8 cellular contexts compared by ENCODE assay signal in the genomic region with DNA sequence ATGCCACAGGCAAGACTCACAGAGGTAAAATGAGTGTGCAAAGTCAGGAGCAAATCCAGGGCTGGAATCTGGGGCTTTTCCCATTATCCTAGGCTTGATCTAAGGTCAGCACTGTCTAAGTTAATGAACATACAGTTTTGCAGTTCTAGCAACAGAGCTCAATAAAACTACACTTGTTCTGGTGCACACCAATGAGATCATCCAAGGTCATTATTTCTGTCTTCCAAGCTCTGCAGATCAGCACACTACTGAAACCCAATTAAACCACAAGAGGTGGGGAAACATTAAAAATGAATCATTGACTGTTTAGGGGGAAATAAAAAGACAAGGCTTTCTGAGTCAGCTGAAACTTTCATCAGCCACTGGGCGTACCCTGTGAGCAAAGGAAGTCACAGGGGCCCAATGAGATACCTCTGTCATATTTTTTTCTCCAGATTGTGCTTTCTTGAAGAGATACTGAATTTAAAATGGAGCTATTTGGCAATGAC.
DNase-seq lines count a peak whose midpoint lies in the region; ATAC-seq, FAIRE-seq and TF ChIP-seq lines count a peak whose summit lies in the region.

No MANE protein-coding gene starts in this region.

- intact Hi-C loops in HepG2 (cut with micrococcal nuclease; ENCODE audit: unreplicated experiment) (no loop called here), transverse colon (cut with DNase I; ENCODE audit: low total_unique reads) (no loop called here)

- H3K36me3 ChIP-seq in liver (ENCODE audit: control insufficient read depth in 4 of 4, insufficient read depth in 3 of 4, low read depth in 1 of 4, low read length in 3 of 4) (no peaks in the 10 kb centered on the region), HepG2 (replicated peaks in 1 of 2; ENCODE audit: control insufficient read depth in 1 of 2, insufficient read depth in 2 of 2, low read length in 2 of 2) (no peaks in the 10 kb centered on the region), transverse colon (no peaks in the 10 kb centered on the region)

- DNase-seq in HepG2 (ENCODE audit: low spot score), result no peak
- DNase-seq in RCC 7860 (ENCODE audit: low spot score), result peak; percentile 99
- DNase-seq in foreskin melanocyte, result peak; percentile 46
- peak; percentile 35 for DNase-seq in transverse colon
- DNase-seq in NCI-H526 (lab: John Stamatoyannopoulos, UW), result no peak
- DNase-seq in NCI-H2171 treated with DMSO at 0.1 percent for 48 hours (lab: John Stamatoyannopoulos, UW), result no peak

- no peak overlapping the region for H3K4me3 ChIP-seq in liver (ENCODE audit: low read depth in 1 of 3, low read length in 3 of 3)
- H3K4me3 ChIP-seq in HepG2 (replicated peaks in 1 of 3; ENCODE audit: insufficient read depth in 1 of 3, low read depth in 2 of 3, low read length in 3 of 3), result no peak overlapping the region
- H3K4me3 ChIP-seq in transverse colon, result no peak overlapping the region

- no peak overlapping the region for H3K4me2 ChIP-seq in HepG2 (ENCODE audit: low read depth, low read length)

- FAIRE-seq in HepG2 (lab: Jason Lieb, UNC) (no peak), RCC 7860 (lab: Jason Lieb, UNC) (peak; percentile 99)

- POLR2A ChIA-PET in HepG2 (lab: Yijun Ruan, JAX), result no interaction called here

- no peak overlapping the region for H3K9ac ChIP-seq in liver (ENCODE audit: low read depth in 1 of 2, low read length in 2 of 2)
- no peak overlapping the region for H3K9ac ChIP-seq in HepG2 (ENCODE audit: insufficient read depth, low read depth, low read length)

- TF ChIP-seq EP300 in HepG2 (IDR thresholded peaks at IDR 0.05; ENCODE audit: low read depth in 2 of 2, low read length in 2 of 2), result no peak
- TF ChIP-seq EP300 in HepG2 (CRISPR knock-in tag; IDR thresholded peaks at IDR 0.05; ENCODE audit: borderline replicate concordance), result no peak
- no peak for TF ChIP-seq EP300 in transverse colon (IDR thresholded peaks at IDR 0.05; ENCODE audit: low read depth)

- H3K79me2 ChIP-seq in HepG2 (ENCODE audit: insufficient read depth, low read length), result no peaks in the 10 kb centered on the region

- H3K27ac ChIP-seq in liver (ENCODE audit: low read depth in 1 of 2, low read length in 2 of 2), result no peak overlapping the region
- H3K27ac ChIP-seq in HepG2 (ENCODE audit: extremely low read length, insufficient read depth, low read length), result no peak overlapping the region
- H3K27ac ChIP-seq in transverse colon, result peak overlapping the region; percentile 70 to 82 (median 74)

- no peak for ATAC-seq in HepG2
- ATAC-seq in HG02938 (IDR thresholded peaks at IDR 0.05; ENCODE audit: unreplicated experiment), result peak; percentile 43

- WGBS in liver, result 76% methylated on average over 1 of the region's 1 CpG
- whole genome bisulfite sequencing in HepG2 (ENCODE audit: low lambda C conversion rate), result 15% methylated on average over 1 of the region's 1 CpG
- 0 to 32% methylated on average over 1 of the region's 1 CpG for WGBS in transverse colon (ENCODE audit: low coverage in 1 of 2), 2 donors

- in situ Hi-C loops in HepG2 (cut with HindIII; ENCODE audit: extremely low pct_ligation_motif_present, low pct_unique_long_range_greater_than_20kb), result no loop called here
- in situ Hi-C loops in transverse colon (cut with MboI; ENCODE audit: low pct_ligation_motif_present in 1 of 4, low pct_unique_long_range_greater_than_20kb in 1 of 4, low sequenced_read_pairs in 3 of 4), result no loop called here

- H2AFZ ChIP-seq in HepG2 (ENCODE audit: low read length), result no peak overlapping the region

- H3K9me3 ChIP-seq in liver (ENCODE audit: control insufficient read depth in 4 of 4, low read length in 3 of 4) (peaks cover 0 to 3% (median 0%) of the 10 kb centered on the region in 4 donors), HepG2 (ENCODE audit: low read length) (no peaks in the 10 kb centered on the region), transverse colon (no peaks in the 10 kb centered on the region)

- H3K4me1 ChIP-seq in liver (ENCODE audit: control insufficient read depth in 4 of 4, insufficient read depth in 4 of 4, low read length in 3 of 4), result peaks cover 0 to 8% (median 4%) of the 10 kb centered on the region in 4 donors
- H3K4me1 ChIP-seq in HepG2 (ENCODE audit: insufficient read depth, low read length), result no peaks in the 10 kb centered on the region
- peaks cover 32 to 57% (median 52%) of the 10 kb centered on the region in 4 donors for H3K4me1 ChIP-seq in transverse colon

- TF ChIP-seq CTCF in liver (IDR thresholded peaks at IDR 0.05; ENCODE audit: low read depth, low read length, missing input control) (no peak), HepG2 (CRISPR knock-in tag; IDR thresholded peaks at IDR 0.05) (no peak), transverse colon (IDR thresholded peaks at IDR 0.05) (no peak)

- no peaks in the 10 kb centered on the region for H4K20me1 ChIP-seq in HepG2 (ENCODE audit: insufficient read depth, low read length)

- BruUV-seq in HepG2 (replicated peaks; lab: Mats Ljungman, UMichigan), result no TSS peak

- no peak for TF ChIP-seq POLR2A in HepG2 (IDR thresholded peaks at IDR 0.05; ENCODE audit: insufficient read depth in 1 of 2, low read depth in 2 of 2, low read length in 2 of 2)
- TF ChIP-seq POLR2A in transverse colon (IDR thresholded peaks at IDR 0.05), result no peak

- TF ChIP-seq RAD21 in liver (IDR thresholded peaks at IDR 0.05) (no peak), HepG2 (CRISPR knock-in tag; IDR thresholded peaks at IDR 0.05) (no peak)

- H3K27me3 ChIP-seq in liver (ENCODE audit: control insufficient read depth in 4 of 4, insufficient read depth in 4 of 4, low read length in 3 of 4) (no peaks in the 10 kb centered on the region), HepG2 (ENCODE audit: control insufficient read depth in 1 of 2, insufficient read depth in 2 of 2, low read length in 2 of 2) (no peaks in the 10 kb centered on the region), transverse colon (no peaks in the 10 kb centered on the region)

- CTCF ChIA-PET in HepG2 (lab: Yijun Ruan, JAX; ENCODE audit: low intra/inter-chr PET ratio, low total read pairs), result no interaction called here

TF ChIP-seq in liver, 16 proteins besides CTCF, POLR2A, EP300 and RAD21 (continues in another document):
- TF ChIP-seq, protein P1, sequence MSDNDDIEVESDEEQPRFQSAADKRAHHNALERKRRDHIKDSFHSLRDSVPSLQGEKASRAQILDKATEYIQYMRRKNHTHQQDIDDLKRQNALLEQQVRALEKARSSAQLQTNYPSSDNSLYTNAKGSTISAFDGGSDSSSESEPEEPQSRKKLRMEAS (IDR thresholded peaks at IDR 0.05), result no peak
- TF ChIP-seq, protein P2, sequence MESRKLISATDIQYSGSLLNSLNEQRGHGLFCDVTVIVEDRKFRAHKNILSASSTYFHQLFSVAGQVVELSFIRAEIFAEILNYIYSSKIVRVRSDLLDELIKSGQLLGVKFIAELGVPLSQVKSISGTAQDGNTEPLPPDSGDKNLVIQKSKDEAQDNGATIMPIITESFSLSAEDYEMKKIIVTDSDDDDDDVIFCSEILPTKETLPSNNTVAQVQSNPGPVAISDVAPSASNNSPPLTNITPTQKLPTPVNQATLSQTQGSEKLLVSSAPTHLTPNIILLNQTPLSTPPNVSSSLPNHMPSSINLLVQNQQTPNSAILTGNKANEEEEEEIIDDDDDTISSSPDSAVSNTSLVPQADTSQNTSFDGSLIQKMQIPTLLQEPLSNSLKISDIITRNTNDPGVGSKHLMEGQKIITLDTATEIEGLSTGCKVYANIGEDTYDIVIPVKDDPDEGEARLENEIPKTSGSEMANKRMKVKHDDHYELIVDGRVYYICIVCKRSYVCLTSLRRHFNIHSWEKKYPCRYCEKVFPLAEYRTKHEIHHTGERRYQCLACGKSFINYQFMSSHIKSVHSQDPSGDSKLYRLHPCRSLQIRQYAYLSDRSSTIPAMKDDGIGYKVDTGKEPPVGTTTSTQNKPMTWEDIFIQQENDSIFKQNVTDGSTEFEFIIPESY (IDR thresholded peaks at IDR 0.05), result no peak

TF ChIP-seq in HepG2, 621 proteins besides CTCF, POLR2A, EP300 and RAD21:
- TF ChIP-seq, protein P3, sequence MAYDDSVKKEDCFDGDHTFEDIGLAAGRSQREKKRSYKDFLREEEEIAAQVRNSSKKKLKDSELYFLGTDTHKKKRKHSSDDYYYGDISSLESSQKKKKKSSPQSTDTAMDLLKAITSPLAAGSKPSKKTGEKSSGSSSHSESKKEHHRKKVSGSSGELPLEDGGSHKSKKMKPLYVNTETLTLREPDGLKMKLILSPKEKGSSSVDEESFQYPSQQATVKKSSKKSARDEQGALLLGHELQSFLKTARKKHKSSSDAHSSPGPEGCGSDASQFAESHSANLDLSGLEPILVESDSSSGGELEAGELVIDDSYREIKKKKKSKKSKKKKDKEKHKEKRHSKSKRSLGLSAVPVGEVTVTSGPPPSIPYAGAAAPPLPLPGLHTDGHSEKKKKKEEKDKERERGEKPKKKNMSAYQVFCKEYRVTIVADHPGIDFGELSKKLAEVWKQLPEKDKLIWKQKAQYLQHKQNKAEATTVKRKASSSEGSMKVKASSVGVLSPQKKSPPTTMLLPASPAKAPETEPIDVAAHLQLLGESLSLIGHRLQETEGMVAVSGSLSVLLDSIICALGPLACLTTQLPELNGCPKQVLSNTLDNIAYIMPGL (CRISPR knock-in tag; IDR thresholded peaks at IDR 0.05; ENCODE audit: borderline replicate concordance in 1 of 2, low read depth in 1 of 2), result no peak
- no peak for TF ChIP-seq ZNF746 (CRISPR knock-in tag; IDR thresholded peaks at IDR 0.05)
- no peak for TF ChIP-seq SCMH1 (CRISPR knock-in tag; IDR thresholded peaks at IDR 0.05; ENCODE audit: borderline replicate concordance)
- TF ChIP-seq, protein P4, sequence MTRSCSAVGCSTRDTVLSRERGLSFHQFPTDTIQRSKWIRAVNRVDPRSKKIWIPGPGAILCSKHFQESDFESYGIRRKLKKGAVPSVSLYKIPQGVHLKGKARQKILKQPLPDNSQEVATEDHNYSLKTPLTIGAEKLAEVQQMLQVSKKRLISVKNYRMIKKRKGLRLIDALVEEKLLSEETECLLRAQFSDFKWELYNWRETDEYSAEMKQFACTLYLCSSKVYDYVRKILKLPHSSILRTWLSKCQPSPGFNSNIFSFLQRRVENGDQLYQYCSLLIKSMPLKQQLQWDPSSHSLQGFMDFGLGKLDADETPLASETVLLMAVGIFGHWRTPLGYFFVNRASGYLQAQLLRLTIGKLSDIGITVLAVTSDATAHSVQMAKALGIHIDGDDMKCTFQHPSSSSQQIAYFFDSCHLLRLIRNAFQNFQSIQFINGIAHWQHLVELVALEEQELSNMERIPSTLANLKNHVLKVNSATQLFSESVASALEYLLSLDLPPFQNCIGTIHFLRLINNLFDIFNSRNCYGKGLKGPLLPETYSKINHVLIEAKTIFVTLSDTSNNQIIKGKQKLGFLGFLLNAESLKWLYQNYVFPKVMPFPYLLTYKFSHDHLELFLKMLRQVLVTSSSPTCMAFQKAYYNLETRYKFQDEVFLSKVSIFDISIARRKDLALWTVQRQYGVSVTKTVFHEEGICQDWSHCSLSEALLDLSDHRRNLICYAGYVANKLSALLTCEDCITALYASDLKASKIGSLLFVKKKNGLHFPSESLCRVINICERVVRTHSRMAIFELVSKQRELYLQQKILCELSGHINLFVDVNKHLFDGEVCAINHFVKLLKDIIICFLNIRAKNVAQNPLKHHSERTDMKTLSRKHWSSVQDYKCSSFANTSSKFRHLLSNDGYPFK (CRISPR knock-in tag; IDR thresholded peaks at IDR 0.05; ENCODE audit: borderline replicate concordance), result no peak
- TF ChIP-seq PHF8 (CRISPR knock-in tag; IDR thresholded peaks at IDR 0.05), result no peak
- no peak for TF ChIP-seq CEBPG (CRISPR knock-in tag; IDR thresholded peaks at IDR 0.05)

Comparison
In these comparisons a context has a peak if more than half of its experiments do, and no peak if none do; other contexts are left out.
1. H3K27ac ChIP-seq: peak in transverse colon (4 of 4); none in liver (0 of 2) and HepG2 (single experiment).
2. DNase-seq: peak in RCC 7860 (single experiment), foreskin melanocyte (single experiment) and transverse colon (single experiment); none in HepG2 (single experiment), NCI-H526 (0 of 2) and NCI-H2171 treated with DMSO at 0.1 percent for 48 hours (single experiment).